ENCODE assay signal across 12 cellular contexts in the genomic region with DNA sequence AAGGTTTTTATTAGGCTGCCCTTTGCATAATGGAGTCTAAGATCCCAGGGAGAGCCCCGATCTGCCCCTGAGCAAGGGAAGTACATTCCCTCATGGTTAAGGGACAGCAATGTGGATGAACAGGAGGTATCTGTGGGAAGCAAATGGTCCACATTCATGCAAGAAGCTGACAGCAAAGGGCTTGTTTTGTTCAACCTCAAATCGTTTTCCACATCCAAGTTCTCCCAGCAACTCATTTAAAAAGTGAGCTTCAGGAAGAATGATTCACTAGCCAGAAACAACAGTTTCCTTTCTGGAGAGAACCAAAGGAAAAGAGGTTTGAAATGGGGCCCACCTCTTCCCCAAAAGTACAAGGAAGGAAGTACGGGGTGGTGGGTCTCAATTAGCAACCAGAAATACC. TPM values are rescaled to one million over a fixed set of nuclear protein-coding genes. Genes with fewer than 3 reads are reported as not detected.
DNase-seq lines count a peak whose midpoint lies in the region; ATAC-seq, FAIRE-seq and TF ChIP-seq lines count a peak whose summit lies in the region.
"Had no signal": no experiment of that assay in that cellular context is flagged by ENCODE, and none has a peak within 500 bp of the region (broad histone marks: within the 10 kb centered on the region; RNA-seq: fewer than 3 reads in every experiment).

No MANE protein-coding gene starts in this region.

- peak overlapping the region; percentile 90 for H3K27ac ChIP-seq in left ventricle myocardium inferior (replicated peaks)
- H3K27ac ChIP-seq in astrocyte (ENCODE audit: low read depth, low read length): peak overlapping the region; percentile 25
- peak overlapping the region; percentile 80 for H3K27ac ChIP-seq in upper lobe of right lung
- no peak overlapping the region for H3K27ac ChIP-seq in CD8-positive, alpha-beta T cell (ENCODE audit: low read depth, low read length)

- H3K9me3 Mint-ChIP-seq in astrocyte (ENCODE audit: unreplicated experiment): no peaks in the 10 kb centered on the region
- no peaks in the 10 kb centered on the region for H3K9me3 Mint-ChIP-seq in immature natural killer cell
- H3K9me3 Mint-ChIP-seq in activated T-helper 2 cell treated with anti-CD3 and anti-CD28 coated beads, Interferon-gamma antibody, Interleukin-2, Interleukin-4, amounts not matched to agents 10 μg/mL and 5 μg/mL and 100 μg/mL, durations not matched to agents 14 hours and 24 hours and 36 hours: no peaks in the 10 kb centered on the region
- no peaks in the 10 kb centered on the region for H3K9me3 Mint-ChIP-seq in CD8-positive, alpha-beta T cell
- H3K9me3 Mint-ChIP-seq: brain had no signal

- TF ChIP-seq CTCF in left ventricle myocardium inferior (IDR thresholded peaks at IDR 0.05; ENCODE audit: borderline replicate concordance) (no peak), astrocyte (IDR thresholded peaks at IDR 0.05; ENCODE audit: insufficient read depth, low read depth, low read length) (no peak), upper lobe of right lung (IDR thresholded peaks at IDR 0.05) (no peak)
- no peak for TF ChIP-seq CTCF in CD8-positive, alpha-beta T cell (IDR thresholded peaks at IDR 0.05)

- POLR2A ChIA-PET in CD8-positive, alpha-beta T cell (lab: Charles Lee): no interaction called here

- H3K27me3 Mint-ChIP-seq in astrocyte (ENCODE audit: low read depth, unreplicated experiment) (no peaks in the 10 kb centered on the region), immature natural killer cell (ENCODE audit: low read depth in 3 of 3) (peaks cover 2 to 4% (median 2%) of the 10 kb centered on the region in 3 donors)
- no peaks in the 10 kb centered on the region for H3K27me3 Mint-ChIP-seq in activated T-helper 2 cell treated with anti-CD3 and anti-CD28 coated beads, Interferon-gamma antibody, Interleukin-2, Interleukin-4, amounts not matched to agents 10 μg/mL and 5 μg/mL and 100 μg/mL, durations not matched to agents 14 hours and 24 hours and 36 hours (ENCODE audit: low read depth)
- no peaks in the 10 kb centered on the region for H3K27me3 Mint-ChIP-seq in CD8-positive, alpha-beta T cell (ENCODE audit: low read depth)
- H3K27me3 Mint-ChIP-seq: brain had no signal

- FAIRE-seq in astrocyte (lab: Jason Lieb, UNC): peak; percentile 77

- intact Hi-C loops in left ventricle myocardium inferior (cut with micrococcal nuclease): no loop called here
- intact Hi-C loops in left ventricle myocardium superior (cut with micrococcal nuclease): no loop called here
- intact Hi-C loops in upper lobe of right lung (cut with DNase I): no loop called here
- intact Hi-C loops in activated T-helper 2 cell treated with anti-CD3 and anti-CD28 coated beads, Interferon-gamma antibody, Interleukin-2, Interleukin-4, amounts not matched to agents 10 μg/mL and 5 μg/mL and 100 μg/mL, durations not matched to agents 14 hours and 24 hours and 36 hours (cut with micrococcal nuclease): no loop called here
- intact Hi-C loops in CD8-positive, alpha-beta T cell (cut with DNase I, micrococcal nuclease): no loop called here

- peaks cover 91% of the 10 kb centered on the region for H3K4me1 ChIP-seq in left ventricle myocardium inferior
- peaks cover 41% of the 10 kb centered on the region for H3K4me1 ChIP-seq in astrocyte (ENCODE audit: insufficient read depth, low read length)
- peaks cover 81% of the 10 kb centered on the region for H3K4me1 ChIP-seq in upper lobe of right lung
- H3K4me1 ChIP-seq in CD8-positive, alpha-beta T cell (ENCODE audit: insufficient read depth, low read length): peaks cover 36% of the 10 kb centered on the region

- DNase-seq in left ventricle myocardium inferior: no peak
- no peak for DNase-seq in left ventricle myocardium superior
- peak; percentile 47 for DNase-seq in astrocyte (ENCODE audit: low read depth)
- DNase-seq in lung microvascular endothelial cell (ENCODE audit: low read depth in 2 of 2): peak; percentile 56 to 89
- no peak for DNase-seq in upper lobe of right lung
- no peak for DNase-seq in immature natural killer cell
- no peak for DNase-seq in activated T-helper 2 cell treated with anti-CD3 and anti-CD28 coated beads, Interferon-gamma antibody, Interleukin-2, Interleukin-4, amounts not matched to agents 10 μg/mL and 5 μg/mL and 100 μg/mL, durations not matched to agents 14 hours and 24 hours and 36 hours (ENCODE audit: low spot score)
- no peak for DNase-seq in CD8-positive, alpha-beta T cell

- H3K27me3 ChIP-seq in left ventricle myocardium inferior (ENCODE audit: low read depth) (no peaks in the 10 kb centered on the region), astrocyte (ENCODE audit: insufficient read depth, low read length) (no peaks in the 10 kb centered on the region), upper lobe of right lung (no peaks in the 10 kb centered on the region)
- no peaks in the 10 kb centered on the region for H3K27me3 ChIP-seq in CD8-positive, alpha-beta T cell (ENCODE audit: insufficient read depth, low read length)

- H3K4me3 ChIP-seq in left ventricle myocardium inferior (peak overlapping the region; percentile 10), astrocyte (ENCODE audit: insufficient read depth, low read depth, low read length) (no peak overlapping the region), upper lobe of right lung (no peak overlapping the region)
- H3K4me3 ChIP-seq in CD8-positive, alpha-beta T cell (ENCODE audit: low read depth, low read length): no peak overlapping the region

- ATAC-seq in left ventricle myocardium superior: no peak
- ATAC-seq in upper lobe of right lung: no peak
- ATAC-seq in CD8-positive, alpha-beta T cell: no peak
- ATAC-seq: activated CD4-positive, CD25-positive, alpha-beta regulatory T cell treated with anti-CD3 and anti-CD28 coated beads, Interleukin-2, amount 50 U/mL, for 24 hours; Panc1 had no signal

- H3K9ac ChIP-seq in astrocyte (ENCODE audit: low read length): peak overlapping the region; percentile 9

- peaks cover 80% of the 10 kb centered on the region for H4K20me1 ChIP-seq in astrocyte (ENCODE audit: insufficient read depth, low read length)

- peak overlapping the region; percentile 41 for H3K4me2 ChIP-seq in astrocyte (ENCODE audit: low read length)

- H3K9me3 ChIP-seq in left ventricle myocardium inferior (replicated peaks): no peaks in the 10 kb centered on the region
- no peaks in the 10 kb centered on the region for H3K9me3 ChIP-seq in astrocyte (ENCODE audit: insufficient read depth, low read depth, low read length)
- H3K9me3 ChIP-seq in upper lobe of right lung: no peaks in the 10 kb centered on the region
- H3K9me3 ChIP-seq in CD8-positive, alpha-beta T cell (ENCODE audit: low read length): no peaks in the 10 kb centered on the region

- peaks cover 82% of the 10 kb centered on the region for H3K79me2 ChIP-seq in astrocyte (ENCODE audit: insufficient read depth, low read length)

- H3K27ac Mint-ChIP-seq in astrocyte (ENCODE audit: unreplicated experiment): no peak overlapping the region
- peak overlapping the region in 3 of 6 donors; percentile 20 to 82 (median 35) for H3K27ac Mint-ChIP-seq in immature natural killer cell
- H3K27ac Mint-ChIP-seq in activated T-helper 2 cell treated with anti-CD3 and anti-CD28 coated beads, Interferon-gamma antibody, Interleukin-2, Interleukin-4, amounts not matched to agents 10 μg/mL and 5 μg/mL and 100 μg/mL, durations not matched to agents 14 hours and 24 hours and 36 hours: no peak overlapping the region
- H3K27ac Mint-ChIP-seq in CD8-positive, alpha-beta T cell: no peak overlapping the region

- H3K4me1 Mint-ChIP-seq in astrocyte (ENCODE audit: low read depth, unreplicated experiment) (peaks cover 72% of the 10 kb centered on the region), immature natural killer cell (peaks cover 43 to 53% of the 10 kb centered on the region in 2 donors)
- H3K4me1 Mint-ChIP-seq in activated T-helper 2 cell treated with anti-CD3 and anti-CD28 coated beads, Interferon-gamma antibody, Interleukin-2, Interleukin-4, amounts not matched to agents 10 μg/mL and 5 μg/mL and 100 μg/mL, durations not matched to agents 14 hours and 24 hours and 36 hours (ENCODE audit: low read depth): peaks cover 32% of the 10 kb centered on the region
- H3K4me1 Mint-ChIP-seq in CD8-positive, alpha-beta T cell (ENCODE audit: low read depth): peaks cover 51% of the 10 kb centered on the region

- CTCF ChIA-PET in CD8-positive, alpha-beta T cell (lab: Charles Lee): interaction anchor here (1.2 to 3.2 kb wide), 2 partner anchors 13 to 41 kb away, joined by 3 to 11 read pairs; no protein-coding TSS in a partner anchor

- no peak overlapping the region for H2AFZ ChIP-seq in astrocyte (ENCODE audit: low read depth, low read length)

- no peak overlapping the region for H3K4me3 Mint-ChIP-seq in astrocyte (ENCODE audit: unreplicated experiment)
- no peak overlapping the region for H3K4me3 Mint-ChIP-seq in immature natural killer cell
- H3K4me3 Mint-ChIP-seq in activated T-helper 2 cell treated with anti-CD3 and anti-CD28 coated beads, Interferon-gamma antibody, Interleukin-2, Interleukin-4, amounts not matched to agents 10 μg/mL and 5 μg/mL and 100 μg/mL, durations not matched to agents 14 hours and 24 hours and 36 hours (ENCODE audit: low read depth): no peak overlapping the region
- H3K4me3 Mint-ChIP-seq in CD8-positive, alpha-beta T cell: no peak overlapping the region

- peaks cover 24% of the 10 kb centered on the region for H3K36me3 Mint-ChIP-seq in astrocyte (ENCODE audit: low read depth, unreplicated experiment)
- peaks cover 9 to 14% (median 12%) of the 10 kb centered on the region in 3 donors for H3K36me3 Mint-ChIP-seq in immature natural killer cell
- peaks cover 48% of the 10 kb centered on the region for H3K36me3 Mint-ChIP-seq in activated T-helper 2 cell treated with anti-CD3 and anti-CD28 coated beads, Interferon-gamma antibody, Interleukin-2, Interleukin-4, amounts not matched to agents 10 μg/mL and 5 μg/mL and 100 μg/mL, durations not matched to agents 14 hours and 24 hours and 36 hours (ENCODE audit: low read depth)
- H3K36me3 Mint-ChIP-seq in CD8-positive, alpha-beta T cell: peaks cover 77% of the 10 kb centered on the region

- H3K36me3 ChIP-seq in left ventricle myocardium inferior (peaks cover 38% of the 10 kb centered on the region), astrocyte (ENCODE audit: insufficient read depth, low read length) (peaks cover 23% of the 10 kb centered on the region), upper lobe of right lung (peaks cover 43% of the 10 kb centered on the region)
- peaks cover 40% of the 10 kb centered on the region for H3K36me3 ChIP-seq in CD8-positive, alpha-beta T cell (ENCODE audit: insufficient read depth, low read length)

RNA-seq across cellular contexts. Expression of a gene that starts 9.4 kb away (rescaled TPM):
- total RNA-seq in left ventricle myocardium inferior (not detected), left ventricle myocardium superior (0.12 TPM), astrocyte (not detected in 2 replicates), lung microvascular endothelial cell (not detected in 2 replicates), upper lobe of right lung (not detected)
- polyA plus RNA-seq in immature natural killer cell: under 1 TPM in 1 of 3 donors, not detected in 2; 0.11 TPM
- not detected in 2 replicates for total RNA-seq in activated T-helper 2 cell treated with anti-CD3 and anti-CD28 coated beads, Interferon-gamma antibody, Interleukin-2, Interleukin-4, amounts not matched to agents 10 μg/mL and 5 μg/mL and 100 μg/mL, durations not matched to agents 14 hours and 24 hours and 36 hours
- total RNA-seq in CD8-positive, alpha-beta T cell: not detected
- polyA plus RNA-seq: BJ had no signal

RNA-seq across cellular contexts. Expression of a gene that starts 10.8 kb away (rescaled TPM):
- total RNA-seq in left ventricle myocardium inferior (25.7 TPM), left ventricle myocardium superior (26.1 TPM), astrocyte (23.6 and 25.5 TPM in 2 replicates), lung microvascular endothelial cell (3.3 and 6.7 TPM in 2 replicates), upper lobe of right lung (45.3 TPM)
- 1 to 10 TPM; 2.9 to 4.3 (median 3.5) TPM for polyA plus RNA-seq in immature natural killer cell
- total RNA-seq in activated T-helper 2 cell treated with anti-CD3 and anti-CD28 coated beads, Interferon-gamma antibody, Interleukin-2, Interleukin-4, amounts not matched to agents 10 μg/mL and 5 μg/mL and 100 μg/mL, durations not matched to agents 14 hours and 24 hours and 36 hours: 59.6 and 60.0 TPM in 2 replicates
- total RNA-seq in CD8-positive, alpha-beta T cell: 10 to 100 TPM; 39.3 to 42.5 TPM

RNA-seq across cellular contexts. Expression of a gene that starts 19.5 kb away (rescaled TPM):
- total RNA-seq in left ventricle myocardium inferior: 3.1 TPM
- 3.8 TPM for total RNA-seq in left ventricle myocardium superior
- total RNA-seq in astrocyte: 5.4 and 5.5 TPM in 2 replicates
- 2.0 and 3.3 TPM in 2 replicates for total RNA-seq in lung microvascular endothelial cell
- total RNA-seq in upper lobe of right lung: 27.5 TPM
- 10 to 100 TPM in 1 of 3 donors, 1 to 10 TPM in 2; 3.0 to 14.3 (median 9.8) TPM for polyA plus RNA-seq in immature natural killer cell
- total RNA-seq in activated T-helper 2 cell treated with anti-CD3 and anti-CD28 coated beads, Interferon-gamma antibody, Interleukin-2, Interleukin-4, amounts not matched to agents 10 μg/mL and 5 μg/mL and 100 μg/mL, durations not matched to agents 14 hours and 24 hours and 36 hours: 15.3 and 20.3 TPM in 2 replicates
- total RNA-seq in CD8-positive, alpha-beta T cell: 10 to 100 TPM; 32.8 to 39.1 TPM

RNA-seq across cellular contexts. Expression of a gene that starts 22.8 kb away (rescaled TPM):
- total RNA-seq in left ventricle myocardium inferior (38.6 TPM), left ventricle myocardium superior (47.1 TPM), astrocyte (201 and 209 TPM in 2 replicates), lung microvascular endothelial cell (71.7 and 72.8 TPM in 2 replicates), upper lobe of right lung (154 TPM)
- 100 to 1,000 TPM; 120 to 152 (median 133) TPM for polyA plus RNA-seq in immature natural killer cell
- 63.9 and 67.9 TPM in 2 replicates for total RNA-seq in activated T-helper 2 cell treated with anti-CD3 and anti-CD28 coated beads, Interferon-gamma antibody, Interleukin-2, Interleukin-4, amounts not matched to agents 10 μg/mL and 5 μg/mL and 100 μg/mL, durations not matched to agents 14 hours and 24 hours and 36 hours
- total RNA-seq in CD8-positive, alpha-beta T cell: 10 to 100 TPM; 79.3 to 86.7 TPM

RNA-seq across cellular contexts. Expression of a gene that starts 33.7 kb away (rescaled TPM):
- total RNA-seq in left ventricle myocardium inferior: 0.49 TPM
- 0.20 TPM for total RNA-seq in left ventricle myocardium superior
- total RNA-seq in astrocyte: 0.36 and 0.39 TPM in 2 replicates
- not detected in 2 replicates for total RNA-seq in lung microvascular endothelial cell
- total RNA-seq in upper lobe of right lung: 0.78 TPM
- polyA plus RNA-seq in immature natural killer cell: under 1 TPM in 1 of 3 donors, not detected in 2; 0.44 TPM
- 0.16 and 0.28 TPM in 2 replicates for total RNA-seq in activated T-helper 2 cell treated with anti-CD3 and anti-CD28 coated beads, Interferon-gamma antibody, Interleukin-2, Interleukin-4, amounts not matched to agents 10 μg/mL and 5 μg/mL and 100 μg/mL, durations not matched to agents 14 hours and 24 hours and 36 hours
- total RNA-seq in CD8-positive, alpha-beta T cell: under 1 TPM in 1 of 2 experiments, not detected in 1; 0.19 TPM
- polyA plus RNA-seq: BJ had no signal

Comparison
In these comparisons a context has a peak if more than half of its experiments do, and no peak if none do; other contexts are left out.
1. DNase-seq: peak in astrocyte (single experiment) and lung microvascular endothelial cell (2 of 2); none in left ventricle myocardium inferior (single experiment), left ventricle myocardium superior (single experiment), upper lobe of right lung (single experiment), immature natural killer cell (0 of 3), activated T-helper 2 cell treated with anti-CD3 and anti-CD28 coated beads, Interferon-gamma antibody, Interleukin-2, Interleukin-4, amounts not matched to agents 10 μg/mL and 5 μg/mL and 100 μg/mL, durations not matched to agents 14 hours and 24 hours and 36 hours (single experiment) and CD8-positive, alpha-beta T cell (0 of 7).